Comparison of ENCODE assay signal across 2 cellular contexts in the genomic region with DNA sequence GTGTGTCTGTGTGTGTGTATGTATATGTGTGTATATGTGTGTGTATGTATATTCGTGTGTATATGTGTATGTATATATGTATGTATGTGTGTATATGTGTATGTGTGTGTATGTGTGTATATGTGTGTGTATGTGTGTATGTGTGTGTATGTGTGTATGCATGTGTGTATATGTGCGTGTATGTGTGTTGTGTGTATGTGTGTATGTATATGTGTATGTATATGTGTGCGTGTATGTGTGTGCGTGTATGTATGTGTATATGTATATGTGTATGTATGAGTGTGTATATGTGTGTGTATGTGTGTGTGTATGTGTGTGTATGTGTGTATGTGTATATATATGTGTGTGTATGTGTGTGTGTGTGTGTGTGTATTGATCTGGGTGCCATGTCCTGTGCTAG.
TF ChIP-seq lines count a peak whose summit lies in the region.

No MANE protein-coding gene starts in this region.

TF ChIP-seq in GM12891, 5 proteins besides CTCF, POLR2A, EP300 and RAD21:
- TF ChIP-seq PAX5 (IDR thresholded peaks at IDR 0.05; ENCODE audit: insufficient read depth, low read length, severe bottlenecking) (no peak), TAF1 (IDR thresholded peaks at IDR 0.05; ENCODE audit: low read depth, low read length) (no peak), POLR2AphosphoS5 (IDR thresholded peaks at IDR 0.05; ENCODE audit: low read depth, low read length) (no peak), SPI1 (IDR thresholded peaks at IDR 0.05; ENCODE audit: low read depth, low read length) (no peak), POU2F2 (IDR thresholded peaks at IDR 0.05; ENCODE audit: low read depth, low read length) (no peak)

TF ChIP-seq in H1, 55 proteins besides CTCF, POLR2A, EP300 and RAD21:
- TF ChIP-seq TBP (IDR thresholded peaks at IDR 0.05; ENCODE audit: low read depth, low read length) = no peak
- TF ChIP-seq SP1 (IDR thresholded peaks at IDR 0.05; ENCODE audit: low read depth, low read length) = no peak
- no peak for TF ChIP-seq POU5F1 (IDR thresholded peaks at IDR 0.05; ENCODE audit: low read depth, low read length)
- no peak for TF ChIP-seq RXRA (IDR thresholded peaks at IDR 0.05; ENCODE audit: insufficient read depth, low read depth, low read length)
- TF ChIP-seq EZH2 (IDR thresholded peaks at IDR 0.05; ENCODE audit: low read depth, low read length, severe bottlenecking) = no peak
- no peak for TF ChIP-seq POLR2AphosphoS5 (IDR thresholded peaks at IDR 0.05; ENCODE audit: low read depth, low read length)
- TF ChIP-seq SRF (IDR thresholded peaks at IDR 0.05; ENCODE audit: low read depth, low read length) = no peak
- no peak for TF ChIP-seq KDM5A (IDR thresholded peaks at IDR 0.05; ENCODE audit: low read length)
- no peak for TF ChIP-seq FOSL1 (IDR thresholded peaks at IDR 0.05; ENCODE audit: insufficient read depth, low read depth, low read length)
- TF ChIP-seq TAF1 (IDR thresholded peaks at IDR 0.05; ENCODE audit: low read depth, low read length) = no peak
- no peak for TF ChIP-seq SAP30 (IDR thresholded peaks at IDR 0.05; ENCODE audit: insufficient read depth, insufficient replicate concordance, low read length)
- no peak for TF ChIP-seq JUN (IDR thresholded peaks at IDR 0.05; ENCODE audit: low read depth, low read length)
- no peak for TF ChIP-seq BCL11A (IDR thresholded peaks at IDR 0.05; ENCODE audit: low read depth in 2 of 2, low read length in 2 of 2)
- TF ChIP-seq CHD1 (IDR thresholded peaks at IDR 0.05; ENCODE audit: low read depth, low read length) = no peak
- no peak for TF ChIP-seq BACH1 (IDR thresholded peaks at IDR 0.05; ENCODE audit: low read length)
- TF ChIP-seq TEAD4 (IDR thresholded peaks at IDR 0.05; ENCODE audit: low read depth, low read length) = no peak
- TF ChIP-seq, protein P1, sequence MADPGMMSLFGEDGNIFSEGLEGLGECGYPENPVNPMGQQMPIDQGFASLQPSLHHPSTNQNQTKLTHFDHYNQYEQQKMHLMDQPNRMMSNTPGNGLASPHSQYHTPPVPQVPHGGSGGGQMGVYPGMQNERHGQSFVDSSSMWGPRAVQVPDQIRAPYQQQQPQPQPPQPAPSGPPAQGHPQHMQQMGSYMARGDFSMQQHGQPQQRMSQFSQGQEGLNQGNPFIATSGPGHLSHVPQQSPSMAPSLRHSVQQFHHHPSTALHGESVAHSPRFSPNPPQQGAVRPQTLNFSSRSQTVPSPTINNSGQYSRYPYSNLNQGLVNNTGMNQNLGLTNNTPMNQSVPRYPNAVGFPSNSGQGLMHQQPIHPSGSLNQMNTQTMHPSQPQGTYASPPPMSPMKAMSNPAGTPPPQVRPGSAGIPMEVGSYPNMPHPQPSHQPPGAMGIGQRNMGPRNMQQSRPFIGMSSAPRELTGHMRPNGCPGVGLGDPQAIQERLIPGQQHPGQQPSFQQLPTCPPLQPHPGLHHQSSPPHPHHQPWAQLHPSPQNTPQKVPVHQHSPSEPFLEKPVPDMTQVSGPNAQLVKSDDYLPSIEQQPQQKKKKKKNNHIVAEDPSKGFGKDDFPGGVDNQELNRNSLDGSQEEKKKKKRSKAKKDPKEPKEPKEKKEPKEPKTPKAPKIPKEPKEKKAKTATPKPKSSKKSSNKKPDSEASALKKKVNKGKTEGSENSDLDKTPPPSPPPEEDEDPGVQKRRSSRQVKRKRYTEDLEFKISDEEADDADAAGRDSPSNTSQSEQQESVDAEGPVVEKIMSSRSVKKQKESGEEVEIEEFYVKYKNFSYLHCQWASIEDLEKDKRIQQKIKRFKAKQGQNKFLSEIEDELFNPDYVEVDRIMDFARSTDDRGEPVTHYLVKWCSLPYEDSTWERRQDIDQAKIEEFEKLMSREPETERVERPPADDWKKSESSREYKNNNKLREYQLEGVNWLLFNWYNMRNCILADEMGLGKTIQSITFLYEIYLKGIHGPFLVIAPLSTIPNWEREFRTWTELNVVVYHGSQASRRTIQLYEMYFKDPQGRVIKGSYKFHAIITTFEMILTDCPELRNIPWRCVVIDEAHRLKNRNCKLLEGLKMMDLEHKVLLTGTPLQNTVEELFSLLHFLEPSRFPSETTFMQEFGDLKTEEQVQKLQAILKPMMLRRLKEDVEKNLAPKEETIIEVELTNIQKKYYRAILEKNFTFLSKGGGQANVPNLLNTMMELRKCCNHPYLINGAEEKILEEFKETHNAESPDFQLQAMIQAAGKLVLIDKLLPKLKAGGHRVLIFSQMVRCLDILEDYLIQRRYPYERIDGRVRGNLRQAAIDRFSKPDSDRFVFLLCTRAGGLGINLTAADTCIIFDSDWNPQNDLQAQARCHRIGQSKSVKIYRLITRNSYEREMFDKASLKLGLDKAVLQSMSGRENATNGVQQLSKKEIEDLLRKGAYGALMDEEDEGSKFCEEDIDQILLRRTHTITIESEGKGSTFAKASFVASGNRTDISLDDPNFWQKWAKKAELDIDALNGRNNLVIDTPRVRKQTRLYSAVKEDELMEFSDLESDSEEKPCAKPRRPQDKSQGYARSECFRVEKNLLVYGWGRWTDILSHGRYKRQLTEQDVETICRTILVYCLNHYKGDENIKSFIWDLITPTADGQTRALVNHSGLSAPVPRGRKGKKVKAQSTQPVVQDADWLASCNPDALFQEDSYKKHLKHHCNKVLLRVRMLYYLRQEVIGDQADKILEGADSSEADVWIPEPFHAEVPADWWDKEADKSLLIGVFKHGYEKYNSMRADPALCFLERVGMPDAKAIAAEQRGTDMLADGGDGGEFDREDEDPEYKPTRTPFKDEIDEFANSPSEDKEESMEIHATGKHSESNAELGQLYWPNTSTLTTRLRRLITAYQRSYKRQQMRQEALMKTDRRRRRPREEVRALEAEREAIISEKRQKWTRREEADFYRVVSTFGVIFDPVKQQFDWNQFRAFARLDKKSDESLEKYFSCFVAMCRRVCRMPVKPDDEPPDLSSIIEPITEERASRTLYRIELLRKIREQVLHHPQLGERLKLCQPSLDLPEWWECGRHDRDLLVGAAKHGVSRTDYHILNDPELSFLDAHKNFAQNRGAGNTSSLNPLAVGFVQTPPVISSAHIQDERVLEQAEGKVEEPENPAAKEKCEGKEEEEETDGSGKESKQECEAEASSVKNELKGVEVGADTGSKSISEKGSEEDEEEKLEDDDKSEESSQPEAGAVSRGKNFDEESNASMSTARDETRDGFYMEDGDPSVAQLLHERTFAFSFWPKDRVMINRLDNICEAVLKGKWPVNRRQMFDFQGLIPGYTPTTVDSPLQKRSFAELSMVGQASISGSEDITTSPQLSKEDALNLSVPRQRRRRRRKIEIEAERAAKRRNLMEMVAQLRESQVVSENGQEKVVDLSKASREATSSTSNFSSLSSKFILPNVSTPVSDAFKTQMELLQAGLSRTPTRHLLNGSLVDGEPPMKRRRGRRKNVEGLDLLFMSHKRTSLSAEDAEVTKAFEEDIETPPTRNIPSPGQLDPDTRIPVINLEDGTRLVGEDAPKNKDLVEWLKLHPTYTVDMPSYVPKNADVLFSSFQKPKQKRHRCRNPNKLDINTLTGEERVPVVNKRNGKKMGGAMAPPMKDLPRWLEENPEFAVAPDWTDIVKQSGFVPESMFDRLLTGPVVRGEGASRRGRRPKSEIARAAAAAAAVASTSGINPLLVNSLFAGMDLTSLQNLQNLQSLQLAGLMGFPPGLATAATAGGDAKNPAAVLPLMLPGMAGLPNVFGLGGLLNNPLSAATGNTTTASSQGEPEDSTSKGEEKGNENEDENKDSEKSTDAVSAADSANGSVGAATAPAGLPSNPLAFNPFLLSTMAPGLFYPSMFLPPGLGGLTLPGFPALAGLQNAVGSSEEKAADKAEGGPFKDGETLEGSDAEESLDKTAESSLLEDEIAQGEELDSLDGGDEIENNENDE (IDR thresholded peaks at IDR 0.05; ENCODE audit: insufficient replicate concordance, low read length) = no peak
- no peak for TF ChIP-seq GABPA (IDR thresholded peaks at IDR 0.05; ENCODE audit: borderline replicate concordance, insufficient read depth, low read length)
